Comparison of ENCODE assay signal across 26 cellular contexts in genomic region chr9:14935099-14935710, GRCh38. TPM values are rescaled to one million over a fixed set of nuclear protein-coding genes. Genes with fewer than 3 reads are reported as not detected.
DNase-seq lines count a peak whose midpoint lies in the region; TF ChIP-seq lines count a peak whose summit lies in the region.
"Had no signal": no experiment of that assay in that cellular context is flagged by ENCODE, and none has a peak within 500 bp of the region (broad histone marks: within the 10 kb centered on the region; RNA-seq: fewer than 3 reads in every experiment).

No MANE protein-coding gene starts in this region.

- no peak overlapping the region for H3K9ac ChIP-seq in endodermal cell (ENCODE audit: extremely low read depth, low read length, poor library complexity, severe bottlenecking)

- no peaks in the 10 kb centered on the region for H3K4me1 Mint-ChIP-seq in endodermal cell
- H3K4me1 Mint-ChIP-seq in neural crest cell: peaks cover 43% of the 10 kb centered on the region
- no peaks in the 10 kb centered on the region for H3K4me1 Mint-ChIP-seq in activated naive CD4-positive, alpha-beta T cell treated with anti-CD3 and anti-CD28 coated beads, Interleukin-2, amount 10 ng/mL, durations not matched to agents 7 days and 5 days
- H3K4me1 Mint-ChIP-seq in activated naive CD4-positive, alpha-beta T cell treated with anti-CD3 and anti-CD28 coated beads for 36 hours (ENCODE audit: low read depth): no peaks in the 10 kb centered on the region
- H3K4me1 Mint-ChIP-seq: naive thymus-derived CD4-positive, alpha-beta T cell had no signal

- H3K4me3 ChIP-seq in endodermal cell (ENCODE audit: low read length) (no peak overlapping the region), tibial nerve (no peak overlapping the region)
- H3K4me3 ChIP-seq: cardiac muscle cell, pancreas, Peyer's patch had no signal

- no peaks in the 10 kb centered on the region for H3K36me3 Mint-ChIP-seq in endodermal cell (ENCODE audit: low read depth)
- no peaks in the 10 kb centered on the region for H3K36me3 Mint-ChIP-seq in neural crest cell (ENCODE audit: low read depth)
- no peaks in the 10 kb centered on the region for H3K36me3 Mint-ChIP-seq in activated naive CD4-positive, alpha-beta T cell treated with anti-CD3 and anti-CD28 coated beads, Interleukin-2, amount 10 ng/mL, durations not matched to agents 7 days and 5 days
- no peaks in the 10 kb centered on the region for H3K36me3 Mint-ChIP-seq in activated naive CD4-positive, alpha-beta T cell treated with anti-CD3 and anti-CD28 coated beads for 36 hours (ENCODE audit: low read depth)
- H3K36me3 Mint-ChIP-seq: naive thymus-derived CD4-positive, alpha-beta T cell had no signal

- TF ChIP-seq CTCF in endodermal cell (conservative IDR thresholded peaks at IDR 0.05) (no peak), neural crest cell (conservative IDR thresholded peaks at IDR 0.05) (no peak), tibial nerve (IDR thresholded peaks at IDR 0.05) (no peak)

- no peak for TF ChIP-seq POLR2A in tibial nerve (IDR thresholded peaks at IDR 0.05)

- H3K27me3 ChIP-seq in endodermal cell (ENCODE audit: control insufficient read depth, insufficient read depth, low read length, poor library complexity, severe bottlenecking) (no peaks in the 10 kb centered on the region), tibial nerve (no peaks in the 10 kb centered on the region)
- H3K27me3 ChIP-seq: cardiac muscle cell, pancreas, Peyer's patch had no signal

- H3K27ac ChIP-seq in endodermal cell (ENCODE audit: low read depth, low read length) (peak overlapping the region; percentile 94), tibial nerve (no peak overlapping the region)
- H3K27ac ChIP-seq: cardiac muscle cell, pancreas, Peyer's patch had no signal

- H3K4me1 ChIP-seq in endodermal cell (ENCODE audit: control insufficient read depth, insufficient read depth, low read length) (no peaks in the 10 kb centered on the region), tibial nerve (no peaks in the 10 kb centered on the region)
- H3K4me1 ChIP-seq: Caco-2, pancreas, Peyer's patch had no signal

- H3K27ac Mint-ChIP-seq in endodermal cell (no peak overlapping the region), neural crest cell (ENCODE audit: unreplicated experiment) (peak overlapping the region; percentile 89)
- H3K27ac Mint-ChIP-seq in activated naive CD4-positive, alpha-beta T cell treated with anti-CD3 and anti-CD28 coated beads, Interleukin-2, amount 10 ng/mL, durations not matched to agents 7 days and 5 days: no peak overlapping the region
- H3K27ac Mint-ChIP-seq in activated naive CD4-positive, alpha-beta T cell treated with anti-CD3 and anti-CD28 coated beads for 36 hours: no peak overlapping the region
- H3K27ac Mint-ChIP-seq: naive thymus-derived CD4-positive, alpha-beta T cell; T-helper 1 cell treated with Interleukin-12 subunit alpha and Interleukin-12 subunit beta and Interleukin-4 antibody, amounts not matched to agents 30 μg/mL and 1 μg/mL, for 36 hours had no signal

- no peaks in the 10 kb centered on the region for H3K9me3 Mint-ChIP-seq in endodermal cell
- H3K9me3 Mint-ChIP-seq in neural crest cell: no peaks in the 10 kb centered on the region
- H3K9me3 Mint-ChIP-seq in activated naive CD4-positive, alpha-beta T cell treated with anti-CD3 and anti-CD28 coated beads, Interleukin-2, amount 10 ng/mL, durations not matched to agents 7 days and 5 days: no peaks in the 10 kb centered on the region
- H3K9me3 Mint-ChIP-seq in activated naive CD4-positive, alpha-beta T cell treated with anti-CD3 and anti-CD28 coated beads for 36 hours: no peaks in the 10 kb centered on the region
- H3K9me3 Mint-ChIP-seq: naive thymus-derived CD4-positive, alpha-beta T cell; T-helper 1 cell treated with Interleukin-12 subunit alpha and Interleukin-12 subunit beta and Interleukin-4 antibody, amounts not matched to agents 30 μg/mL and 1 μg/mL, for 36 hours had no signal

- DNase-seq in DMS79 treated with DMSO at 0.1 percent for 48 hours (lab: John Stamatoyannopoulos, UW) (peak; percentile 74), NCI-H2227 treated with DMSO at 0.1 percent for 48 hours (lab: John Stamatoyannopoulos, UW) (peak; percentile 57), endodermal cell (no peak), neural crest cell (ENCODE audit: low read depth, low spot score) (no peak), SIG-M5 treated with dmso at 0.1 percent for 504 hours (lab: John Stamatoyannopoulos, UW; ENCODE audit: unreplicated experiment) (no peak), tibial nerve (ENCODE audit: low spot score in 2 of 2) (no peak)
- DNase-seq in activated naive CD4-positive, alpha-beta T cell treated with anti-CD3 and anti-CD28 coated beads, Interleukin-2, amount 10 ng/mL, durations not matched to agents 7 days and 5 days: no peak
- no peak for DNase-seq in activated naive CD4-positive, alpha-beta T cell treated with anti-CD3 and anti-CD28 coated beads for 36 hours
- DNase-seq: activated CD4-positive, alpha-beta T cell treated with anti-CD3 and anti-CD28 coated beads for 48 hours; activated naive CD4-positive, alpha-beta T cell; activated T-cell treated with anti-CD3 and anti-CD28 coated beads, Interleukin-2, amount 50 U/mL, for 48 hours; amniotic stem cell; Caco-2; dermis blood vessel endothelial cell; H7; kidney glomerular epithelial cell; naive thymus-derived CD4-positive, alpha-beta T cell; NCI-H2081 treated with DMSO at 0.1 percent for 48 hours; NCI-H526; pancreas; Peyer's patch; right cardiac atrium; stimulated activated naive CD4-positive, alpha-beta T cell treated with Interleukin-2 at 50 U/mL for 16 hours had no signal

- H3K27me3 Mint-ChIP-seq in endodermal cell (ENCODE audit: insufficient read depth) (no peaks in the 10 kb centered on the region), neural crest cell (ENCODE audit: low read depth) (no peaks in the 10 kb centered on the region)
- H3K27me3 Mint-ChIP-seq in activated naive CD4-positive, alpha-beta T cell treated with anti-CD3 and anti-CD28 coated beads, Interleukin-2, amount 10 ng/mL, durations not matched to agents 7 days and 5 days: no peaks in the 10 kb centered on the region
- H3K27me3 Mint-ChIP-seq in activated naive CD4-positive, alpha-beta T cell treated with anti-CD3 and anti-CD28 coated beads for 36 hours (ENCODE audit: low read depth): no peaks in the 10 kb centered on the region

- H3K4me3 Mint-ChIP-seq in endodermal cell (no peak overlapping the region), neural crest cell (peak overlapping the region; percentile 21)
- H3K4me3 Mint-ChIP-seq in activated naive CD4-positive, alpha-beta T cell treated with anti-CD3 and anti-CD28 coated beads, Interleukin-2, amount 10 ng/mL, durations not matched to agents 7 days and 5 days: no peak overlapping the region
- no peak overlapping the region for H3K4me3 Mint-ChIP-seq in activated naive CD4-positive, alpha-beta T cell treated with anti-CD3 and anti-CD28 coated beads for 36 hours
- H3K4me3 Mint-ChIP-seq: naive thymus-derived CD4-positive, alpha-beta T cell; T-helper 1 cell treated with Interleukin-12 subunit alpha and Interleukin-12 subunit beta and Interleukin-4 antibody, amounts not matched to agents 30 μg/mL and 1 μg/mL, for 36 hours had no signal

- WGBS in endodermal cell (ENCODE audit: insufficient coverage in 1 of 2, insufficient read length in 1 of 2), 2 experiments: 71 to 87% methylated on average over 2 to 4 of the region's 4 CpGs
- 44 to 52% methylated on average over 4 of the region's 4 CpGs for WGBS in tibial nerve, 2 donors

- H3K36me3 ChIP-seq in endodermal cell (ENCODE audit: control insufficient read depth, insufficient read depth, low read length): no peaks in the 10 kb centered on the region
- H3K36me3 ChIP-seq in tibial nerve: no peaks in the 10 kb centered on the region
- H3K36me3 ChIP-seq: cardiac muscle cell, pancreas, Peyer's patch had no signal

- no peaks in the 10 kb centered on the region for H3K9me3 ChIP-seq in endodermal cell (ENCODE audit: control insufficient read depth, low read length)
- no peaks in the 10 kb centered on the region for H3K9me3 ChIP-seq in tibial nerve
- H3K9me3 ChIP-seq: Caco-2, pancreas, Peyer's patch had no signal

- intact Hi-C loops in activated naive CD4-positive, alpha-beta T cell treated with anti-CD3 and anti-CD28 coated beads for 36 hours (cut with micrococcal nuclease): no loop called here

- CTCF ChIA-PET in activated naive CD4-positive, alpha-beta T cell treated with anti-CD3 and anti-CD28 coated beads, Interleukin-2, amount 10 ng/mL, durations not matched to agents 7 days and 5 days (lab: Charles Lee): interaction anchor here (0.7 kb wide), 1 partner anchor 11 kb away, joined by 5 read pairs; no protein-coding TSS in a partner anchor
- CTCF ChIA-PET in activated naive CD4-positive, alpha-beta T cell treated with anti-CD3 and anti-CD28 coated beads for 36 hours (lab: Charles Lee): interaction anchor here (0.6 to 0.7 kb wide), 2 partner anchors 21 to 186 kb away, joined by 3 to 5 read pairs; no protein-coding TSS in a partner anchor

- TF ChIP-seq EP300 in tibial nerve (IDR thresholded peaks at IDR 0.05): no peak

RNA-seq across cellular contexts. Expression of gene FREM1, which starts 25.0 kb away (rescaled TPM):
- total RNA-seq in endodermal cell (10 to 100 TPM in 1 of 2 donors, 1 to 10 TPM in 1; 8.6 to 21.0 TPM), neural crest cell (57.5 and 57.7 TPM in 2 replicates), tibial nerve (1 to 10 TPM; 3.3 to 7.1 (median 5.2) TPM)
- 33.0 TPM for polyA plus RNA-seq in endodermal cell (2013, experiment 1 of 2)
- polyA plus RNA-seq in endodermal cell (2013, experiment 2 of 2): 38.5 TPM
- total RNA-seq in activated naive CD4-positive, alpha-beta T cell treated with anti-CD3 and anti-CD28 coated beads for 36 hours: not detected
- total RNA-seq: dermis blood vessel endothelial cell had no signal
- polyA plus RNA-seq: AG04450; naive thymus-derived CD4-positive, alpha-beta T cell had no signal

Comparison
In these comparisons a context has a peak if more than half of its experiments do, and no peak if none do; other contexts are left out.
1. DNase-seq: peak in DMS79 treated with DMSO at 0.1 percent for 48 hours (single experiment) and NCI-H2227 treated with DMSO at 0.1 percent for 48 hours (single experiment); none in endodermal cell (single experiment), neural crest cell (single experiment), activated naive CD4-positive, alpha-beta T cell treated with anti-CD3 and anti-CD28 coated beads, Interleukin-2, amount 10 ng/mL, durations not matched to agents 7 days and 5 days (single experiment), SIG-M5 treated with dmso at 0.1 percent for 504 hours (single experiment), activated naive CD4-positive, alpha-beta T cell treated with anti-CD3 and anti-CD28 coated beads for 36 hours (single experiment) and tibial nerve (0 of 2).
2. RNA of gene FREM1, which starts 25.0 kb away (total RNA-seq): 57.5 to 57.7 TPM in neural crest cell, 8.6 to 21.0 TPM in endodermal cell and 3.3 to 7.1 TPM in tibial nerve; not detected in activated naive CD4-positive, alpha-beta T cell treated with anti-CD3 and anti-CD28 coated beads for 36 hours; every median in the first group is over 4 times any median in the second.